1 cellular context compared by ENCODE assay signal in genomic region chr1:111669268-111669667, GRCh38.
TF ChIP-seq lines count a peak whose summit lies in the region.

No MANE protein-coding gene starts in this region.

TF ChIP-seq in endothelial cell of umbilical vein, 7 proteins besides CTCF, POLR2A, EP300 and RAD21 (continued from another document):
- no peak for TF ChIP-seq POLR2AphosphoS5 (IDR thresholded peaks at IDR 0.05; ENCODE audit: insufficient read depth, low read depth, low read length)
- TF ChIP-seq FOS (IDR thresholded peaks at IDR 0.05; ENCODE audit: borderline replicate concordance, insufficient read depth, low read length) = no peak
- no peak for TF ChIP-seq JUN (IDR thresholded peaks at IDR 0.05; ENCODE audit: borderline replicate concordance, insufficient read depth, insufficient read length, low read depth)
- TF ChIP-seq MAX (IDR thresholded peaks at IDR 0.05; ENCODE audit: insufficient read depth, insufficient read length) = no peak
- no peak for TF ChIP-seq EZH2 (IDR thresholded peaks at IDR 0.05; ENCODE audit: borderline replicate concordance, low read depth, low read length, severe bottlenecking)
- TF ChIP-seq GATA2 (IDR thresholded peaks at IDR 0.05; ENCODE audit: insufficient read depth, insufficient read length, low read depth, low read length) = no peak
